ENCODE assay signal across 16 cellular contexts in the genomic region with DNA sequence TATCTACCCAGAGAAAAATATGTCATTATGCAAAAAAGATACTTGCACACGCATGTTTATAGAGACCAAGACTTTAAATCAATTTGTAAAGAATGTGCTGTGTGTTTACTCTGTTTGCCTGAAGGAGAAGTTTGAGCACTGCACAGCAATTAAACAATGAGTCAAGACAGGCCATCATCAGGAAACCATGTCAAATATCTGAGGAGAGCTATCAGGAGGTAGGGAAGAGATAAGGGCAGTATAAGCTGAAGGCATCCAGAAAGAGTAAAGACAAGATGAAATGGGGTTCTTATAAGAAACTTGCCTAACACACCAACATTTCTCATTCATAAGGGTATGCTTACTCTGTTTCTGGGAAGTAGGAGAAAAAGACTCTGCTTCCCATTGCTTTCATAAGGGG.
DNase-seq lines count a peak whose midpoint lies in the region; ATAC-seq and TF ChIP-seq lines count a peak whose summit lies in the region.
"Had no signal": no experiment of that assay in that cellular context is flagged by ENCODE, and none has a peak within 500 bp of the region (broad histone marks: within the 10 kb centered on the region; RNA-seq: fewer than 3 reads in every experiment).

No MANE protein-coding gene starts in this region.

- H3K9me3 Mint-ChIP-seq in activated T-cell treated with anti-CD3 and anti-CD28 coated beads, Interleukin-2, amount 50 U/mL, for 4 hours, result no peaks in the 10 kb centered on the region
- H3K9me3 Mint-ChIP-seq: CD8-positive, alpha-beta memory T cell; H9 had no signal

- TF ChIP-seq POLR2A in breast epithelium (IDR thresholded peaks at IDR 0.05), result no peak

- H3K9me2 ChIP-seq in PC-3 (replicated peaks; ENCODE audit: low read length), result no peaks in the 10 kb centered on the region

- H3K27me3 ChIP-seq in mammary epithelial cell (ENCODE audit: insufficient read depth, low read length) (no peaks in the 10 kb centered on the region), breast epithelium (no peaks in the 10 kb centered on the region), PC-3 (ENCODE audit: low read length) (no peaks in the 10 kb centered on the region), foreskin keratinocyte (no peaks in the 10 kb centered on the region)
- H3K27me3 ChIP-seq: BLaER1 treated with 17β-estradiol and CSF1 and Interleukin-3, amounts not matched to agents 10 nM and 100 nM had no signal

- BruUV-seq in mammary epithelial cell (replicated peaks; lab: Mats Ljungman, UMichigan) (no TSS peak), PC-3 (replicated peaks; lab: Mats Ljungman, UMichigan) (no TSS peak)

- H4K20me1 ChIP-seq in mammary epithelial cell (ENCODE audit: insufficient read depth, low read length) (no peaks in the 10 kb centered on the region), PC-3 (ENCODE audit: low read length) (no peaks in the 10 kb centered on the region)
- H4K20me1 ChIP-seq: BLaER1 treated with 17β-estradiol and CSF1 and Interleukin-3, amounts not matched to agents 10 nM and 100 nM had no signal

- H3K36me3 Mint-ChIP-seq in activated T-cell treated with anti-CD3 and anti-CD28 coated beads, Interleukin-2, amount 50 U/mL, for 4 hours (ENCODE audit: insufficient read depth), result no peaks in the 10 kb centered on the region
- H3K36me3 Mint-ChIP-seq: CD8-positive, alpha-beta memory T cell had no signal

- H3K27me3 Mint-ChIP-seq in activated T-cell treated with anti-CD3 and anti-CD28 coated beads, Interleukin-2, amount 50 U/mL, for 4 hours (ENCODE audit: low read depth), result no peaks in the 10 kb centered on the region
- H3K27me3 Mint-ChIP-seq: CD8-positive, alpha-beta memory T cell had no signal

- ATAC-seq in PC-3, result peak; percentile 88
- ATAC-seq in foreskin keratinocyte, result peak; percentile 40
- ATAC-seq in activated T-cell treated with anti-CD3 and anti-CD28 coated beads, Interleukin-2, amount 50 U/mL, for 4 hours, result no peak
- ATAC-seq: A549 had no signal

- H3K4me1 Mint-ChIP-seq in activated T-cell treated with anti-CD3 and anti-CD28 coated beads, Interleukin-2, amount 50 U/mL, for 4 hours (ENCODE audit: low read depth), result peaks cover 50% of the 10 kb centered on the region

- H3K9ac ChIP-seq in mammary epithelial cell (ENCODE audit: insufficient read depth, low read length), result no peak overlapping the region
- no peak overlapping the region for H3K9ac ChIP-seq in PC-3 (ENCODE audit: low read length)
- H3K9ac ChIP-seq: BLaER1 treated with 17β-estradiol and CSF1 and Interleukin-3, amounts not matched to agents 10 nM and 100 nM had no signal

- dilution Hi-C loops in mammary epithelial cell (cut with HindIII; ENCODE audit: low sequenced_read_pairs), result no loop called here

- H3K36me3 ChIP-seq in mammary epithelial cell (ENCODE audit: insufficient read depth, low read length), result no peaks in the 10 kb centered on the region
- H3K36me3 ChIP-seq in breast epithelium, result no peaks in the 10 kb centered on the region
- no peaks in the 10 kb centered on the region for H3K36me3 ChIP-seq in PC-3 (ENCODE audit: low read depth, low read length)
- H3K36me3 ChIP-seq: BLaER1 treated with 17β-estradiol and CSF1 and Interleukin-3, amounts not matched to agents 10 nM and 100 nM had no signal

- POLR2A ChIA-PET in PC-3 (lab: Charles Lee; ENCODE audit: unreplicated experiment), result interaction anchor here (0.6 kb wide), 1 partner anchor 561 kb away, joined by 4 read pairs; no protein-coding TSS in a partner anchor

- CTCF ChIA-PET in mammary epithelial cell (lab: Charles Lee; ENCODE audit: low non-redundant PET), result no interaction called here
- CTCF ChIA-PET in PC-3 (lab: Charles Lee), result no interaction called here

- TF ChIP-seq CTCF in mammary epithelial cell (conservative IDR thresholded peaks at IDR 0.05 in 1 of 2, IDR thresholded peaks at IDR 0.05 in 1 of 2; ENCODE audit: extremely low read depth in 1 of 2, insufficient read depth in 1 of 2, low read depth in 1 of 2, low read length in 2 of 2) (no peak), breast epithelium (IDR thresholded peaks at IDR 0.05) (no peak), PC-3 (conservative IDR thresholded peaks at IDR 0.05; ENCODE audit: low read depth, low read length) (no peak), foreskin keratinocyte (conservative IDR thresholded peaks at IDR 0.05) (no peak)

- peak overlapping the region; percentile 27 for H2AFZ ChIP-seq in mammary epithelial cell (ENCODE audit: low read depth, low read length)
- H2AFZ ChIP-seq in PC-3 (ENCODE audit: low read length), result no peak overlapping the region

- H3K4me1 ChIP-seq in mammary epithelial cell (ENCODE audit: insufficient read depth, low read length), result no peaks in the 10 kb centered on the region
- H3K4me1 ChIP-seq in breast epithelium, result no peaks in the 10 kb centered on the region
- H3K4me1 ChIP-seq in PC-3 (ENCODE audit: insufficient read depth, low read length), result peaks cover 7% of the 10 kb centered on the region; the same call in 1 of the 2 replicates
- H3K4me1 ChIP-seq in foreskin keratinocyte, result no peaks in the 10 kb centered on the region
- H3K4me1 ChIP-seq: A549; BLaER1 treated with 17β-estradiol and CSF1 and Interleukin-3, amounts not matched to agents 10 nM and 100 nM had no signal

- no peaks in the 10 kb centered on the region for H3K79me2 ChIP-seq in mammary epithelial cell (ENCODE audit: insufficient read depth, low read length)
- H3K79me2 ChIP-seq in PC-3 (ENCODE audit: low read length), result no peaks in the 10 kb centered on the region

- H3K27ac ChIP-seq in mammary epithelial cell (ENCODE audit: insufficient read depth, low read depth, low read length), result no peak overlapping the region
- no peak overlapping the region for H3K27ac ChIP-seq in breast epithelium
- no peak overlapping the region for H3K27ac ChIP-seq in PC-3 (ENCODE audit: low read length)
- H3K27ac ChIP-seq in foreskin keratinocyte, result no peak overlapping the region
- H3K27ac ChIP-seq: A549; BLaER1 treated with 17β-estradiol and CSF1 and Interleukin-3, amounts not matched to agents 10 nM and 100 nM; HL-60 had no signal

- 92% methylated on average over 1 of the region's 1 CpG for WGBS in mammary epithelial cell (ENCODE audit: low coverage, missing lambda C conversion rate)

- DNase-seq in mammary epithelial cell, result no peak
- no peak for DNase-seq in breast epithelium (ENCODE audit: low spot score in 2 of 2)
- DNase-seq in PC-3, result peak; percentile 68
- DNase-seq in foreskin keratinocyte, result peak; percentile 49 to 63
- no peak for DNase-seq in stimulated activated naive CD4-positive, alpha-beta T cell (lab: John Stamatoyannopoulos, UW)
- no peak for DNase-seq in GM03348 (ENCODE audit: low spot score)
- no peak for DNase-seq in activated T-cell treated with anti-CD3 and anti-CD28 coated beads, Interleukin-2, amount 50 U/mL, for 4 hours
- DNase-seq: CD8-positive, alpha-beta memory T cell; H9; NCI-H1105 treated with DMSO at 0.1 percent for 48 hours; NCI-H187; NCI-H446; NK-92 treated with Interleukin-12 subunit alpha and Interleukin-12 subunit beta, amount 100 ng/mL, for 24 hours had no signal

- intact Hi-C loops in mammary epithelial cell (cut with micrococcal nuclease) (no loop called here), breast epithelium (cut with DNase I; ENCODE audit: low total_unique reads) (no loop called here), PC-3 (cut with micrococcal nuclease) (no loop called here)

- in situ Hi-C loops in mammary epithelial cell (cut with MboI; ENCODE audit: low sequenced_read_pairs in 2 of 2), result no loop called here

- H3K4me3 ChIP-seq in mammary epithelial cell (replicated peaks in 1 of 3; ENCODE audit: insufficient read depth in 1 of 3, low read depth in 2 of 3, low read length in 3 of 3) (no peak overlapping the region), breast epithelium (no peak overlapping the region), PC-3 (ENCODE audit: low read length) (no peak overlapping the region)
- H3K4me3 ChIP-seq: A549; BLaER1 treated with 17β-estradiol and CSF1 and Interleukin-3, amounts not matched to agents 10 nM and 100 nM had no signal

- H3K4me2 ChIP-seq in mammary epithelial cell (ENCODE audit: insufficient read depth, low read depth, low read length) (no peak overlapping the region), PC-3 (ENCODE audit: low read length) (no peak overlapping the region)
- H3K4me2 ChIP-seq: A549; BLaER1 treated with 17β-estradiol and CSF1 and Interleukin-3, amounts not matched to agents 10 nM and 100 nM had no signal

- no peaks in the 10 kb centered on the region for H3F3A ChIP-seq in PC-3 (ENCODE audit: low read length, unreplicated experiment)

- H3K9me3 ChIP-seq in mammary epithelial cell (replicated peaks; ENCODE audit: insufficient read depth, low read length), result no peaks in the 10 kb centered on the region
- no peaks in the 10 kb centered on the region for H3K9me3 ChIP-seq in breast epithelium
- no peaks in the 10 kb centered on the region for H3K9me3 ChIP-seq in PC-3 (ENCODE audit: low read length)
- H3K9me3 ChIP-seq: A549; BLaER1 treated with 17β-estradiol and CSF1 and Interleukin-3, amounts not matched to agents 10 nM and 100 nM had no signal

- H3K4me3 Mint-ChIP-seq in activated T-cell treated with anti-CD3 and anti-CD28 coated beads, Interleukin-2, amount 50 U/mL, for 4 hours, result no peak overlapping the region
- H3K4me3 Mint-ChIP-seq: CD8-positive, alpha-beta memory T cell; H9 had no signal

Comparison
In these comparisons a context has a peak if more than half of its experiments do, and no peak if none do; other contexts are left out.
1. DNase-seq: peak in PC-3 (single experiment) and foreskin keratinocyte (2 of 2); none in mammary epithelial cell (single experiment), breast epithelium (0 of 2), stimulated activated naive CD4-positive, alpha-beta T cell (0 of 6), GM03348 (single experiment) and activated T-cell treated with anti-CD3 and anti-CD28 coated beads, Interleukin-2, amount 50 U/mL, for 4 hours (single experiment).
2. ATAC-seq: peak in PC-3 (single experiment) and foreskin keratinocyte (single experiment); none in activated T-cell treated with anti-CD3 and anti-CD28 coated beads, Interleukin-2, amount 50 U/mL, for 4 hours (0 of 2).